In the genomic region with DNA sequence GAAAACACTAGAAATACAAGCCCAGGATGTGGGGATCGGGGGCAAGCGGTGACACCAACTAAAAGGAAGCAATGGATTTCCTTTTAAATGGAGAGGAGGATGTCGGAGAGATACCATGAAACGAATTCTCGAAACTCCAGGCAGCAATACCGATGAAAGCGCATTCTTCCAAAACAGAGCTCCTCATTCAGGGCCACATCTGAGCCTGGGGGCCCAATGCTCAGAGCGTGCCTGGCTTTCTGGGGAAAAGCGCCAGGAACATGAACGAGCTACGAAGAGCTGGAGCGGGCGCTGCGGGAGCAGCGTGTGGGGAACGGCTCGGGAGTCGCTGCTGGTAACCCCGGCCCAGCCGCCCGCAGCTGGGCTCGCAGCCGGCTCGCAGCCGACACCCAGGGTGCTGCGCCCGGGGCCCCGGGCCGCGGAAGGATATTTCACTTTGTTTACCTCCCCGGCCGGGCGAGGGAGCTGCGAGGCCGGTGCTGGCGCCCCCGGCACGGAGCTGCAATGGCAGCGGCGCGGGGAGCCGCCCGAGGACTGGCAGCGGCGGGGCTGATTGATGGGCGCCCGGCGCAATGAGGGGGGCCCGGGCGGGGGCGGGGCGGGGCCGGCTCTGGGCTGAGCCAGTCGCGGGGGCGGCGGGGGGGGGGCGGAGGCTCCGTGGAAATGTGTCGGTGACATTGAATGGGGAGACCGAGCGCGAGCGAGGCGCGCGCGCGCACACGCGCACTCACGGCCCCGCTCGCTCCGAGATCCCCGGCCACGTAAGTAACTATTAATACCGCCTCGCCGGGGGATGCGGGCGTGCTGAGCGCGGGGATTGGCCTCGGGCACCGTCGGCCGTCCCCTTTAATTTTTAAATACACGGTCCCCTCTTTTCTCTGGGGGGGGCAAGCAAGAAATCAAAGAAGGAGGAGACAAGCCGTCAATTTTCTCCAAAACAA, we compare ENCODE assay signal across 1 cellular context.
TF ChIP-seq lines count a peak whose summit lies in the region.

TRIB2 (plus strand) TSS at position 687 of the 941 bp plus-strand sequence. CDS start 1,372 bp downstream, outside the sequence.

TF ChIP-seq in HCT116, 20 proteins besides CTCF, POLR2A, EP300 and RAD21 (continued from another document):
- TF ChIP-seq ZNF274 (IDR thresholded peaks at IDR 0.05; ENCODE audit: low read depth, low read length) (no peak), ELF1 (IDR thresholded peaks at IDR 0.05; ENCODE audit: borderline replicate concordance, low read depth) (no peak), JUND (IDR thresholded peaks at IDR 0.05) (no peak), YY1 (IDR thresholded peaks at IDR 0.05; ENCODE audit: extremely low read depth, insufficient replicate concordance, low read depth, low read length) (peak; percentile 81), MAX (IDR thresholded peaks at IDR 0.05) (no peak; the same call in 1 of the 2 replicates), EZH2 (IDR thresholded peaks at IDR 0.05) (no peak), EGR1 (IDR thresholded peaks at IDR 0.05; ENCODE audit: low read depth) (no peak), ZFX (IDR thresholded peaks at IDR 0.05) (peak; percentile 19; the same call in 1 of the 2 replicates)
